Comparison of ENCODE assay signal across 31 cellular contexts in the genomic region with DNA sequence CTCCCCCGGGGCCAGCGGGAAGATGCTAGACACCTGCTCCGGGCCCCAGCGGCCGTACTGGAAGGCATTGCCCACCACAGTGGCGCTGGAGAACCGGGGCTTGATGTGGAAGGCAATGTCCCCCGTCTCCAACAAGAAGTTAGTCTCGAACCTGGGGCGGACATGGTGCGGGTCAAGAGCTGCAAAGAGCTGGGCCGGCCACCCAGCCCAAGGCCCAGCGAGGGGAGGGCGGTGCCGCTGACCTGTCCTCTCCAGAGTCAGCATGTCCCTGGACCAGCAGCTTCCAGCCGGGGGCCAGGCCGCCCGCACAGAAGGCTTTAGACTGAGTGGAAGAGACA. TPM values are rescaled to one million over a fixed set of nuclear protein-coding genes. Genes with fewer than 3 reads are reported as not detected.
"Had no signal": no experiment of that assay in that cellular context is flagged by ENCODE, and none has a peak within 500 bp of the region (broad histone marks: within the 10 kb centered on the region; RNA-seq: fewer than 3 reads in every experiment).

No MANE protein-coding gene starts in this region.

- H3K9me3 ChIP-seq: body of pancreas, colonic mucosa, left ventricle myocardium inferior, prostate gland, sigmoid colon had no signal

- DNase-seq: activated CD4-positive, alpha-beta T cell treated with anti-CD3 and anti-CD28 coated beads for 4 hours; activated CD4-positive, alpha-beta T cell treated with anti-CD3 and anti-CD28 coated beads, Interleukin-2, amount 50 U/mL, for 4 hours; activated CD4-positive, CD25-positive, alpha-beta regulatory T cell; activated naive CD4-positive, alpha-beta T cell treated with Interleukin-2 at 50 U/mL for 16 hours; activated T-cell treated with anti-CD3 and anti-CD28 coated beads for 4 hours; activated T-cell treated with anti-CD3 and anti-CD28 coated beads, Interleukin-2, amount 50 U/mL, for 72 hours; anterior cingulate cortex; colonic mucosa; effector memory CD4-positive, alpha-beta T cell; erythroblast; head of caudate nucleus; hippocampal formation; left ventricle myocardium inferior; mesendoderm; natural killer cell; retina; sigmoid colon; small intestine; stimulated activated CD4-positive, alpha-beta T cell treated with anti-CD3 and anti-CD28 coated beads, Interleukin-1b, Interleukin-23, amount 100 ng/mL, for 48 hours; stimulated activated CD4-positive, alpha-beta T cell treated with anti-CD3 and anti-CD28 coated beads, Interleukin-4, amount 100 ng/mL, for 4 hours; stimulated activated CD8-positive, alpha-beta memory T cell treated with anti-CD3 and anti-CD28 coated beads, Interleukin-4, amount 100 ng/mL, for 48 hours; stimulated activated naive CD8-positive, alpha-beta T cell treated with anti-CD3 and anti-CD28 coated beads, Interleukin-15, amount 100 ng/mL, for 72 hours; substantia nigra; T-cell had no signal

- H3K36me3 ChIP-seq: colonic mucosa, left ventricle myocardium inferior, neural progenitor cell, prostate gland, sigmoid colon had no signal

- ATAC-seq: activated T-cell treated with anti-CD3 and anti-CD28 coated beads, Interleukin-2, amount 50 U/mL, for 72 hours; natural killer cell; T-cell had no signal

- H3K27me3 ChIP-seq: colonic mucosa, neural progenitor cell had no signal

- H3K4me3 ChIP-seq: body of pancreas, colonic mucosa, left ventricle myocardium inferior, lung, neural progenitor cell, prostate gland, sigmoid colon had no signal

- H3K27ac ChIP-seq: body of pancreas, colonic mucosa, left ventricle myocardium inferior, neural progenitor cell, prostate gland, sigmoid colon had no signal

RNA-seq across cellular contexts. Expression of a gene that starts 0.6 kb away (rescaled TPM):
- total RNA-seq: activated T-cell treated with anti-CD3 and anti-CD28 coated beads, Interleukin-2, amount 50 U/mL, for 72 hours; body of pancreas; colonic mucosa; dermis microvascular lymphatic vessel endothelial cell; left ventricle myocardium inferior; lung; mononuclear cell; natural killer cell; osteocyte; prostate gland; sigmoid colon; T-cell had no signal
